1 cellular context compared by ENCODE assay signal in genomic region chrX:129984196-129984962, GRCh38.
TF ChIP-seq lines count a peak whose summit lies in the region.

No MANE protein-coding gene starts in this region.

TF ChIP-seq in K562, 482 proteins besides CTCF, POLR2A, EP300 and RAD21 (continued from another document and continues in another):
- TF ChIP-seq MGA (IDR thresholded peaks at IDR 0.05), result peak; percentile 64; the same call in 1 of the 2 replicates
- TF ChIP-seq L3MBTL2 (IDR thresholded peaks at IDR 0.05), result peak; percentile 76
- TF ChIP-seq MXD1 (CRISPR knock-in tag; IDR thresholded peaks at IDR 0.05; ENCODE audit: borderline replicate concordance, poor library complexity, severe bottlenecking), result no peak
- peak in 1 of 3 experiments; percentile 67; a peak in 2 of 6 replicates for TF ChIP-seq ZBTB11 (CRISPR knock-in tag; IDR thresholded peaks at IDR 0.05)
- TF ChIP-seq PRMT5 (CRISPR knock-in tag; IDR thresholded peaks at IDR 0.05), result no peak
- peak; percentile 32; the same call in 1 of the 2 replicates for TF ChIP-seq RBFOX2 (IDR thresholded peaks at IDR 0.05; ENCODE audit: low read depth, low read length)
- TF ChIP-seq PHF8 (IDR thresholded peaks at IDR 0.05; ENCODE audit: borderline replicate concordance, low read length), result peak; percentile 25; the same call in 1 of the 2 replicates
- TF ChIP-seq POLR2G (IDR thresholded peaks at IDR 0.05; ENCODE audit: low read depth, low read length), result peak; percentile 28
- no peak for TF ChIP-seq NR2C1 (IDR thresholded peaks at IDR 0.05)
- TF ChIP-seq NR2C1 (tag; IDR thresholded peaks at IDR 0.05), result no peak
- TF ChIP-seq MAX (CRISPR knock-in tag; IDR thresholded peaks at IDR 0.05), result peak; percentile 37; the same call in 1 of the 2 replicates
- TF ChIP-seq NONO (IDR thresholded peaks at IDR 0.05; ENCODE audit: low read depth in 2 of 2, low read length in 1 of 2), result 0 out of 4 replicates have a peak, but pooled peaks of 1 of the 2 experiments have one; percentile 28
- peak; percentile 23; the same call in 1 of the 2 replicates for TF ChIP-seq NKRF (IDR thresholded peaks at IDR 0.05; ENCODE audit: borderline replicate concordance)
- 0 out of 2 replicates have a peak, but pooled peaks have one; percentile 29 for TF ChIP-seq MYC (IDR thresholded peaks at IDR 0.05; ENCODE audit: low read depth, low read length)
- TF ChIP-seq MYC (CRISPR knock-in tag; IDR thresholded peaks at IDR 0.05; ENCODE audit: borderline replicate concordance, low read depth), result no peak
- no peak for TF ChIP-seq COPS2 (conservative IDR thresholded peaks at IDR 0.05)
- TF ChIP-seq HNRNPL (IDR thresholded peaks at IDR 0.05; ENCODE audit: low read depth, low read length), result no peak
- peak; percentile 21; the same call in 1 of the 2 replicates for TF ChIP-seq ZFX (CRISPR knock-in tag; IDR thresholded peaks at IDR 0.05)
- TF ChIP-seq MBD2 (IDR thresholded peaks at IDR 0.05; ENCODE audit: borderline replicate concordance, low read depth), result no peak
- 0 out of 2 replicates have a peak, but pooled peaks have one; percentile 17 for TF ChIP-seq SMAD4 (CRISPR knock-in tag; conservative IDR thresholded peaks at IDR 0.05)
- peak; percentile 67; the same call in 1 of the 2 replicates for TF ChIP-seq ZBTB7A (IDR thresholded peaks at IDR 0.05; ENCODE audit: borderline replicate concordance, control insufficient read depth, low read depth, low read length)
- TF ChIP-seq HDAC1 (IDR thresholded peaks at IDR 0.05), result peak in 1 of 2 experiments; percentile 39; a peak in 1 of 4 replicates
- 0 out of 2 replicates have a peak, but pooled peaks have one; percentile 2 for TF ChIP-seq BHLHE40 (IDR thresholded peaks at IDR 0.05; ENCODE audit: low read length)
- peak; percentile 81 for TF ChIP-seq VEZF1 (CRISPR knock-in tag; IDR thresholded peaks at IDR 0.05)
- no peak for TF ChIP-seq BRF2 (IDR thresholded peaks at IDR 0.05; ENCODE audit: borderline replicate concordance, insufficient read depth, insufficient read length)
- no peak for TF ChIP-seq CHCHD3 (CRISPR knock-in tag; IDR thresholded peaks at IDR 0.05)
- 0 out of 4 replicates have a peak, but pooled peaks of 1 of the 2 experiments have one; percentile 31 for TF ChIP-seq ZNF639 (CRISPR knock-in tag; conservative IDR thresholded peaks at IDR 0.05 in 1 of 2, IDR thresholded peaks at IDR 0.05 in 1 of 2)
- 0 out of 2 replicates have a peak, but pooled peaks have one; percentile 49 for TF ChIP-seq KAT7 (CRISPR knock-in tag; IDR thresholded peaks at IDR 0.05; ENCODE audit: borderline replicate concordance)
- TF ChIP-seq ZBTB9 (CRISPR knock-in tag; IDR thresholded peaks at IDR 0.05), result peak; percentile 37; the same call in 1 of the 2 replicates
